ENCODE assay signal across 2 cellular contexts in genomic region chr18:5986257-5986909, GRCh38.
TF ChIP-seq lines count a peak whose summit lies in the region.

No MANE protein-coding gene starts in this region.

TF ChIP-seq in SK-N-SH, 30 proteins besides CTCF, POLR2A, EP300 and RAD21 (continued from another document):
- TF ChIP-seq PBX3 (IDR thresholded peaks at IDR 0.05): no peak
- no peak for TF ChIP-seq FOXJ3 (CRISPR knock-in tag; IDR thresholded peaks at IDR 0.05)
- no peak for TF ChIP-seq JUND (IDR thresholded peaks at IDR 0.05)
- no peak for TF ChIP-seq GABPA (IDR thresholded peaks at IDR 0.05; ENCODE audit: low read depth)
- TF ChIP-seq NRF1 (IDR thresholded peaks at IDR 0.05; ENCODE audit: low read depth, low read length): no peak
- TF ChIP-seq FOSL2 (IDR thresholded peaks at IDR 0.05; ENCODE audit: borderline replicate concordance, low read depth): no peak
- no peak for TF ChIP-seq TAF1 (IDR thresholded peaks at IDR 0.05; ENCODE audit: borderline replicate concordance, low read depth, low read length)
- TF ChIP-seq RXRA (IDR thresholded peaks at IDR 0.05; ENCODE audit: borderline replicate concordance, low read depth): no peak

TF ChIP-seq in IMR-90, 13 proteins besides CTCF, POLR2A, EP300 and RAD21 (continued from another document):
- no peak for TF ChIP-seq MAFK (IDR thresholded peaks at IDR 0.05; ENCODE audit: low read depth, low read length)
- TF ChIP-seq FOS (IDR thresholded peaks at IDR 0.05; ENCODE audit: low read depth, low read length): no peak
- TF ChIP-seq RFX5 (IDR thresholded peaks at IDR 0.05; ENCODE audit: low read depth, low read length): no peak
- TF ChIP-seq ELK1 (IDR thresholded peaks at IDR 0.05; ENCODE audit: borderline replicate concordance, low read depth, low read length): no peak
- no peak for TF ChIP-seq BHLHE40 (IDR thresholded peaks at IDR 0.05; ENCODE audit: low read depth, low read length)
TF ChIP-seq in IMR-90: peak in this region for 0.
